In the genomic region with DNA sequence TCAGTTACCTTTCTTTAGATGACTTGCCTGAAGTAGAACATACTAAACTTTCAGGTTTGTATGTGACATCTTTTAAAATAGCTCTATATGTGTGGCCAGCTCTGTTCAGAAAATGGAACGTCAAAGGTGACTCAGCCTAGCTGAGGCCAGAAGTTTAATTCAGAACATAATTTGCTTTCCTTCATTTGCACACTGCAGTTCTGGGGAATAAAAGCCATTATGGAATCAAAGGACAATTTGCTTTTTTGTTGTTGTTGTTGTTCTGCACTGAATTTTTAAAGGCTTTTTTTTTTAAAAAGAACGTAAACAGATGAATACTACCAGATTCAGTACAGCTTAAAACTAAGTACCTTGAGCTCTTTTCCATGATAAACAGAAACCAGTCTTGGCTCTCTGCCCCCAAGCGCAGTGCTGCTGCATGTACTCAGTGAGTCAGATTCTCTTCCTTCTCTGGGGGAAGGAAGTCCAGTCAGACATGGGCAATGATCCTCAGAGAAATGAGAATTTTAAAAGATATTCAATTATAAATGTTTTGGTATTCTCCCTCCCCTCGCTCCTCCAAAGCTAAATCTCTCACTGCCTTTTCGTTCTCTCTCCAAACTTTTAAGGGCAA, we compare ENCODE assay signal across 17 cellular contexts.
DNase-seq lines count a peak whose midpoint lies in the region; ATAC-seq and TF ChIP-seq lines count a peak whose summit lies in the region.
"Had no signal": no experiment of that assay in that cellular context is flagged by ENCODE, and none has a peak within 500 bp of the region (broad histone marks: within the 10 kb centered on the region; RNA-seq: fewer than 3 reads in every experiment).

No MANE protein-coding gene starts in this region.

- no peaks in the 10 kb centered on the region for H3K27me3 ChIP-seq in right atrium auricular region

- intact Hi-C loops in left cardiac atrium (cut with DNase I), result no loop called here

- H3K9me3 ChIP-seq in right atrium auricular region, result no peaks in the 10 kb centered on the region

- no peak overlapping the region for H3K4me3 ChIP-seq in right atrium auricular region

- TF ChIP-seq CTCF in right atrium auricular region (IDR thresholded peaks at IDR 0.05) (no peak), omental fat pad (IDR thresholded peaks at IDR 0.05) (no peak), GM20000 (IDR thresholded peaks at IDR 0.05; ENCODE audit: extremely low read depth, missing control alignments) (no peak)

- no peaks in the 10 kb centered on the region for H3K4me1 ChIP-seq in right atrium auricular region

- H3K36me3 ChIP-seq in right atrium auricular region, result no peaks in the 10 kb centered on the region

- H3K27ac ChIP-seq in right atrium auricular region, result no peak overlapping the region

- DNase-seq in left cardiac atrium (peak; percentile 20), right atrium auricular region (ENCODE audit: low spot score) (no peak), fibroblast of peridontal ligament (ENCODE audit: extremely low read depth) (peak; percentile 15), omental fat pad (ENCODE audit: low spot score) (peak; percentile 24), GM20000 (ENCODE audit: low spot score) (no peak), NCI-H510A treated with DMSO at 0.1 percent for 48 hours (lab: John Stamatoyannopoulos, UW) (no peak)
- DNase-seq: activated CD4-positive, alpha-beta T cell treated with anti-CD3 and anti-CD28 coated beads, Interleukin-2, amount 50 U/mL, for 48 hours; activated effector memory CD4-positive, alpha-beta T cell treated with Interleukin-2 at 50 U/mL for 16 hours; CD8-positive, alpha-beta T cell; foreskin melanocyte; HCEC 1CT; kidney; naive thymus-derived CD8-positive, alpha-beta T cell; small intestine had no signal

- ATAC-seq in left cardiac atrium, result peak in 1 of 2 donors; percentile 38
- ATAC-seq in omental fat pad (ENCODE audit: low FRiP score), result peak; percentile 70
- ATAC-seq in HG03139 (IDR thresholded peaks at IDR 0.05; ENCODE audit: unreplicated experiment), result no peak
- ATAC-seq in HG03025 (IDR thresholded peaks at IDR 0.05; ENCODE audit: low FRiP score, unreplicated experiment), result no peak
- ATAC-seq: CD8-positive, alpha-beta T cell; naive thymus-derived CD8-positive, alpha-beta T cell; Panc1 had no signal

Comparison
In these comparisons a context has a peak if more than half of its experiments do, and no peak if none do; other contexts are left out.
1. DNase-seq: peak in left cardiac atrium (single experiment), fibroblast of peridontal ligament (single experiment) and omental fat pad (single experiment); none in right atrium auricular region (single experiment), GM20000 (single experiment) and NCI-H510A treated with DMSO at 0.1 percent for 48 hours (single experiment).